Comparison of ENCODE assay signal across 1 cellular context in the genomic region with DNA sequence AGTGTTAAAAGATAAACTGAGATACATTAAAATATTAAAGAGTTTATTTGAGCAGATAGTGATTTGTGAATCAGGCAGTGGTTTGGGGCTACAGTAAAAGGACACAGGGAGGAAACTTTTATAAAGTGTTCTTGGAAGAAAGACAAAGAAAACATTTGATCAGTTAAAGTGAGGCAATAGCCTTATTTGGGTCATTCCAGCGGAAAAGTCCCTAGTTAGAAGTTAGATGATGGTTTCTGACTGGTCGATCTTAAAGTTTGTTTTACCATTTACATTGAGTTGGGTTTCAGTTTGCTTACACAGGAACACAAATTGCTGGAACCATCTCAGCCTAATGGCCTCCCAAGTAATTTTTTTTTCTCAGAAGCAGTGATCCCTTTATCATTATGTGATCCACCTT.
TF ChIP-seq lines count a peak whose summit lies in the region.

No MANE protein-coding gene starts in this region.

TF ChIP-seq in A549, 52 proteins besides CTCF, POLR2A, EP300 and RAD21 (continued from another document):
- TF ChIP-seq MYC (IDR thresholded peaks at IDR 0.05; ENCODE audit: borderline replicate concordance, low read length) (no peak), CBX2 (IDR thresholded peaks at IDR 0.05; ENCODE audit: borderline replicate concordance, low read depth) (no peak), FOSL2 (IDR thresholded peaks at IDR 0.05) (no peak), FOSL2 (CRISPR knock-in tag; IDR thresholded peaks at IDR 0.05) (no peak), JUN (IDR thresholded peaks at IDR 0.05) (no peak), ZFP36 (IDR thresholded peaks at IDR 0.05; ENCODE audit: borderline replicate concordance, partially characterized antibody) (no peak), NFE2L2 (conservative IDR thresholded peaks at IDR 0.05; ENCODE audit: low read length) (no peak), JUNB (IDR thresholded peaks at IDR 0.05) (no peak)
- TF ChIP-seq, protein P1, sequence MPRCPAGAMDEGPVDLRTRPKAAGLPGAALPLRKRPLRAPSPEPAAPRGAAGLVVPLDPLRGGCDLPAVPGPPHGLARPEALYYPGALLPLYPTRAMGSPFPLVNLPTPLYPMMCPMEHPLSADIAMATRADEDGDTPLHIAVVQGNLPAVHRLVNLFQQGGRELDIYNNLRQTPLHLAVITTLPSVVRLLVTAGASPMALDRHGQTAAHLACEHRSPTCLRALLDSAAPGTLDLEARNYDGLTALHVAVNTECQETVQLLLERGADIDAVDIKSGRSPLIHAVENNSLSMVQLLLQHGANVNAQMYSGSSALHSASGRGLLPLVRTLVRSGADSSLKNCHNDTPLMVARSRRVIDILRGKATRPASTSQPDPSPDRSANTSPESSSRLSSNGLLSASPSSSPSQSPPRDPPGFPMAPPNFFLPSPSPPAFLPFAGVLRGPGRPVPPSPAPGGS (IDR thresholded peaks at IDR 0.05) = no peak
TF ChIP-seq in A549: peak in this region for 0.
